In the genomic region with DNA sequence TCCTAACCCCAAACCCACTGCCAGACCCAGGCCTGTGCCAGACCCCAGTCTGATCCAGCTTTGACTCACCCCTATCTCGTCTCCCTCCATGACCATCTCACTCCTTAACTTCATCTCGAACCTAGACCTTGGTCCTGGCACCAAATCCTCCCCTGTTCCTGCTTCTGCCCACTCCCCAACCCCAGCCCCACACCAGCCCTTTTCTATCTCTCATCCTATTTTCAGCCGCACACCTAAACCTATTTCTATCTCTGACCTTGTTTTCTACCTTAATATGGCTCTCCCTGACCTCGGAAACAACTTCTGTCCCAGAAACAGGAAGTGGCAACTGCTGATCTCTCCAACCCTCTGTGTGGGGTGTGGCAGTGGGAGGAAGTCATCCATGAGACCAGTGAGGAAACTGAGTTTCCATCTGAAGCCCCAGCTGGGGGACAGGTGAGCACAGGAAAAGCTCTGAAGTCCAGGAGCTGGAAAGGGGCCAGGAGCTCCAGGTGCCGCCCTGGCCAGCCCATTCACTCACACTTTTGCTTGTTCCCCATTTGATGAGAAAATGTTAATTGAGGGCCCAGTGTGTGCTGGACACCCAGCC, we compare ENCODE assay signal across 2 cellular contexts.
TF ChIP-seq lines count a peak whose summit lies in the region.

No MANE protein-coding gene starts in this region.

TF ChIP-seq in K562, 482 proteins besides CTCF, POLR2A, EP300 and RAD21 (continues in another document):
- no peak for TF ChIP-seq ELF2 (CRISPR knock-in tag; IDR thresholded peaks at IDR 0.05)
- TF ChIP-seq, protein P1, sequence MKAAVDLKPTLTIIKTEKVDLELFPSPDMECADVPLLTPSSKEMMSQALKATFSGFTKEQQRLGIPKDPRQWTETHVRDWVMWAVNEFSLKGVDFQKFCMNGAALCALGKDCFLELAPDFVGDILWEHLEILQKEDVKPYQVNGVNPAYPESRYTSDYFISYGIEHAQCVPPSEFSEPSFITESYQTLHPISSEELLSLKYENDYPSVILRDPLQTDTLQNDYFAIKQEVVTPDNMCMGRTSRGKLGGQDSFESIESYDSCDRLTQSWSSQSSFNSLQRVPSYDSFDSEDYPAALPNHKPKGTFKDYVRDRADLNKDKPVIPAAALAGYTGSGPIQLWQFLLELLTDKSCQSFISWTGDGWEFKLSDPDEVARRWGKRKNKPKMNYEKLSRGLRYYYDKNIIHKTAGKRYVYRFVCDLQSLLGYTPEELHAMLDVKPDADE (conservative IDR thresholded peaks at IDR 0.05; ENCODE audit: control insufficient read depth, low read depth, low read length), result no peak
- TF ChIP-seq, protein P2, sequence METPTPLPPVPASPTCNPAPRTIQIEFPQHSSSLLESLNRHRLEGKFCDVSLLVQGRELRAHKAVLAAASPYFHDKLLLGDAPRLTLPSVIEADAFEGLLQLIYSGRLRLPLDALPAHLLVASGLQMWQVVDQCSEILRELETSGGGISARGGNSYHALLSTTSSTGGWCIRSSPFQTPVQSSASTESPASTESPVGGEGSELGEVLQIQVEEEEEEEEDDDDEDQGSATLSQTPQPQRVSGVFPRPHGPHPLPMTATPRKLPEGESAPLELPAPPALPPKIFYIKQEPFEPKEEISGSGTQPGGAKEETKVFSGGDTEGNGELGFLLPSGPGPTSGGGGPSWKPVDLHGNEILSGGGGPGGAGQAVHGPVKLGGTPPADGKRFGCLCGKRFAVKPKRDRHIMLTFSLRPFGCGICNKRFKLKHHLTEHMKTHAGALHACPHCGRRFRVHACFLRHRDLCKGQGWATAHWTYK (CRISPR knock-in tag; IDR thresholded peaks at IDR 0.05), result 0 out of 2 replicates have a peak, but pooled peaks have one; percentile 38
- no peak for TF ChIP-seq GATAD2A (IDR thresholded peaks at IDR 0.05)
- TF ChIP-seq JUNB (CRISPR knock-in tag; conservative IDR thresholded peaks at IDR 0.05), result no peak
- TF ChIP-seq, protein P3, sequence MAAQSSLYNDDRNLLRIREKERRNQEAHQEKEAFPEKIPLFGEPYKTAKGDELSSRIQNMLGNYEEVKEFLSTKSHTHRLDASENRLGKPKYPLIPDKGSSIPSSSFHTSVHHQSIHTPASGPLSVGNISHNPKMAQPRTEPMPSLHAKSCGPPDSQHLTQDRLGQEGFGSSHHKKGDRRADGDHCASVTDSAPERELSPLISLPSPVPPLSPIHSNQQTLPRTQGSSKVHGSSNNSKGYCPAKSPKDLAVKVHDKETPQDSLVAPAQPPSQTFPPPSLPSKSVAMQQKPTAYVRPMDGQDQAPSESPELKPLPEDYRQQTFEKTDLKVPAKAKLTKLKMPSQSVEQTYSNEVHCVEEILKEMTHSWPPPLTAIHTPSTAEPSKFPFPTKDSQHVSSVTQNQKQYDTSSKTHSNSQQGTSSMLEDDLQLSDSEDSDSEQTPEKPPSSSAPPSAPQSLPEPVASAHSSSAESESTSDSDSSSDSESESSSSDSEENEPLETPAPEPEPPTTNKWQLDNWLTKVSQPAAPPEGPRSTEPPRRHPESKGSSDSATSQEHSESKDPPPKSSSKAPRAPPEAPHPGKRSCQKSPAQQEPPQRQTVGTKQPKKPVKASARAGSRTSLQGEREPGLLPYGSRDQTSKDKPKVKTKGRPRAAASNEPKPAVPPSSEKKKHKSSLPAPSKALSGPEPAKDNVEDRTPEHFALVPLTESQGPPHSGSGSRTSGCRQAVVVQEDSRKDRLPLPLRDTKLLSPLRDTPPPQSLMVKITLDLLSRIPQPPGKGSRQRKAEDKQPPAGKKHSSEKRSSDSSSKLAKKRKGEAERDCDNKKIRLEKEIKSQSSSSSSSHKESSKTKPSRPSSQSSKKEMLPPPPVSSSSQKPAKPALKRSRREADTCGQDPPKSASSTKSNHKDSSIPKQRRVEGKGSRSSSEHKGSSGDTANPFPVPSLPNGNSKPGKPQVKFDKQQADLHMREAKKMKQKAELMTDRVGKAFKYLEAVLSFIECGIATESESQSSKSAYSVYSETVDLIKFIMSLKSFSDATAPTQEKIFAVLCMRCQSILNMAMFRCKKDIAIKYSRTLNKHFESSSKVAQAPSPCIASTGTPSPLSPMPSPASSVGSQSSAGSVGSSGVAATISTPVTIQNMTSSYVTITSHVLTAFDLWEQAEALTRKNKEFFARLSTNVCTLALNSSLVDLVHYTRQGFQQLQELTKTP (IDR thresholded peaks at IDR 0.05; ENCODE audit: low read depth in 1 of 2, partially characterized antibody in 2 of 2), result no peak
- TF ChIP-seq SMARCA4 (IDR thresholded peaks at IDR 0.05), result no peak
- no peak for TF ChIP-seq BCL6 (CRISPR knock-in tag; IDR thresholded peaks at IDR 0.05)
- peak; percentile 60; the same call in 1 of the 2 replicates for TF ChIP-seq ZNF766 (CRISPR knock-in tag; conservative IDR thresholded peaks at IDR 0.05)
- no peak for TF ChIP-seq FOXP1 (CRISPR knock-in tag; IDR thresholded peaks at IDR 0.05)
- no peak for TF ChIP-seq JUND (IDR thresholded peaks at IDR 0.05; ENCODE audit: borderline replicate concordance, low read depth, low read length)
- TF ChIP-seq JUND (tag; IDR thresholded peaks at IDR 0.05; ENCODE audit: borderline replicate concordance, low read depth, low read length), result peak; percentile 30; the same call in 1 of the 3 replicates
- TF ChIP-seq, protein P4, sequence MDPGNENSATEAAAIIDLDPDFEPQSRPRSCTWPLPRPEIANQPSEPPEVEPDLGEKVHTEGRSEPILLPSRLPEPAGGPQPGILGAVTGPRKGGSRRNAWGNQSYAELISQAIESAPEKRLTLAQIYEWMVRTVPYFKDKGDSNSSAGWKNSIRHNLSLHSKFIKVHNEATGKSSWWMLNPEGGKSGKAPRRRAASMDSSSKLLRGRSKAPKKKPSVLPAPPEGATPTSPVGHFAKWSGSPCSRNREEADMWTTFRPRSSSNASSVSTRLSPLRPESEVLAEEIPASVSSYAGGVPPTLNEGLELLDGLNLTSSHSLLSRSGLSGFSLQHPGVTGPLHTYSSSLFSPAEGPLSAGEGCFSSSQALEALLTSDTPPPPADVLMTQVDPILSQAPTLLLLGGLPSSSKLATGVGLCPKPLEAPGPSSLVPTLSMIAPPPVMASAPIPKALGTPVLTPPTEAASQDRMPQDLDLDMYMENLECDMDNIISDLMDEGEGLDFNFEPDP (CRISPR knock-in tag; IDR thresholded peaks at IDR 0.05), result no peak
- TF ChIP-seq ETV1 (tag; conservative IDR thresholded peaks at IDR 0.05; ENCODE audit: low read depth), result peak; percentile 26; the same call in 1 of the 2 replicates

TF ChIP-seq in SK-N-SH treated with all-trans-retinoic acid at 6 μM for 48 hours, 23 proteins besides CTCF, POLR2A, EP300 and RAD21:
- TF ChIP-seq OSR1 (CRISPR knock-in tag; IDR thresholded peaks at IDR 0.05) (no peak), ISL1 (CRISPR knock-in tag; IDR thresholded peaks at IDR 0.05) (no peak), BACH2 (CRISPR knock-in tag; IDR thresholded peaks at IDR 0.05; ENCODE audit: borderline replicate concordance) (no peak), ARNTL (CRISPR knock-in tag; IDR thresholded peaks at IDR 0.05; ENCODE audit: borderline replicate concordance, low read depth) (no peak), ZNF70 (CRISPR knock-in tag; IDR thresholded peaks at IDR 0.05) (no peak)
